In the genomic region with DNA sequence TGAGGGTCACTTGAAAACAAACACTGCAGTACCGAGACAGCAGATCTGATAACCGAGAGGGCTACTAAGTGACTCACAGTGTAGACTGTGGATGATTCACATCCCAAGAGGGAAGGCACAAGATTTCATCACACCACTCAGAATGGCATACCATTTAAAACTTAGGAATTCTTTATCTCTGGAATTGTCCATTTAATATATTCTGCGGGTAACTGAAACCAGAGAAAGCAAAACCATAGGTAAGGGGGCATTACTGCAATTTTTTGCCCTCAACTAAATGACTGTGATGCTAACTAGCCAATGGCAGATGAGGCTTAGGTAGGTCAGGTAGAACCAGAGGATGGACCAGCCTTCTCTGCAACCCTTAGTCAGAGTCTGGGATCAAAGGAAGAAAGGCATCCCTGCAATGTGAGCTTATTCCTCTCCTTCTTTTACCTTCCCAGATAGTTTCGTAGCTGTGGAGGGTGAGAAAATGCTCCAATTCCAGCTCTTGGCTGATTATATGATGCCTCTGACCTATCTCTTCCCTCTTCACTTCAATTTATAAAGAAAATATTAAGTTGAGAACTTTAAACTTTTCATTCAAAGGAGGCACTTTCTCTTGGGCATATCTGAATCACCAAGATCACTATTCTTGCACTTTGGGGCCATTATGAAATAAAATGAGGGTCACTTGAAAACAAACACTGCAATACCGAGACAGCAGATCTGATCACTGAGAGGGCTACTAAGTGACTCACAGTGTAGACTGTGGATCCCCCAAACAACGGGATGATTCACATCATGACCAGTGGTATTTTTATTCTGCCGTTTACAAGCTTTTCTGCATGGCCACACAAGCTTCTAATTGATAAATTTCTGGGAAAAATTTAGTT, we compare ENCODE assay signal across 12 cellular contexts. TPM values are rescaled to one million over a fixed set of nuclear protein-coding genes. Genes with fewer than 3 reads are reported as not detected.
A peak's percentile ranks its signal among the peaks of the same experiment; 100 is the strongest.
DNase-seq lines count a peak whose midpoint lies in the region; ATAC-seq, FAIRE-seq and TF ChIP-seq lines count a peak whose summit lies in the region.
"Had no signal": no experiment of that assay in that cellular context is flagged by ENCODE, and none has a peak within 500 bp of the region (broad histone marks: within the 10 kb centered on the region; RNA-seq: fewer than 3 reads in every experiment).

No MANE protein-coding gene starts in this region.

- TF ChIP-seq CTCF in AG04450 (IDR thresholded peaks at IDR 0.05; ENCODE audit: low read depth, low read length) (no peak), bronchial epithelial cell (IDR thresholded peaks at IDR 0.05; ENCODE audit: insufficient read depth, low read length, severe bottlenecking) (no peak), stomach (IDR thresholded peaks at IDR 0.05) (no peak)

- H3K36me3 ChIP-seq in bronchial epithelial cell (ENCODE audit: control insufficient read depth, insufficient read depth, low read length) (no peaks in the 10 kb centered on the region), stomach (no peaks in the 10 kb centered on the region)

- POLR2A ChIA-PET in AG04450 (lab: Yijun Ruan, JAX) = interaction anchor here (0.8 to 1.0 kb wide), 2 partner anchors 33 to 66 kb away, joined by 3 to 4 read pairs; a partner anchor contains a TSS

- intact Hi-C loops in stomach (cut with DNase I; ENCODE audit: low total_unique reads) = no loop called here

- H3K4me3 ChIP-seq in AG04450 (ENCODE audit: low read depth, low read length) (peak overlapping the region; percentile 15), bronchial epithelial cell (ENCODE audit: low read depth, low read length) (no peak overlapping the region), stomach (no peak overlapping the region)

- no peak for TF ChIP-seq POLR2A in stomach (IDR thresholded peaks at IDR 0.05)

- WGBS in stomach, 5 donors = 62 to 76% (median 71%) methylated on average over 7 of the region's 7 CpGs

- TF ChIP-seq EP300 in stomach (IDR thresholded peaks at IDR 0.05) = no peak

- DNase-seq in AG04450 (ENCODE audit: low read depth, low spot score) (peak; percentile 38), M059J (ENCODE audit: low read depth) (peak; percentile 90), bronchial epithelial cell (ENCODE audit: low read depth) (peak; percentile 91), kidney glomerular epithelial cell (lab: John Stamatoyannopoulos, UW) (peak; percentile 86), GF-D8 (lab: John Stamatoyannopoulos, UW) (no peak), stomach (no peak), putamen (ENCODE audit: low spot score) (no peak)
- DNase-seq: CD4-positive, alpha-beta memory T cell; effector CD4-positive, alpha-beta T cell; midbrain; SHP77 treated with DMSO at 0.1 percent for 48 hours had no signal

- H3K27ac ChIP-seq in AG04450 (ENCODE audit: low read depth, low read length) = peak overlapping the region; percentile 62
- no peak overlapping the region for H3K27ac ChIP-seq in stomach

- CTCF ChIA-PET in AG04450 (lab: Charles Lee) = interaction anchor here (0.5 to 1.9 kb wide), 7 partner anchors 10 to 1676 kb away, joined by 3 to 13 read pairs (median 4); no protein-coding TSS in a partner anchor

- no peaks in the 10 kb centered on the region for H3K27me3 ChIP-seq in AG04450 (ENCODE audit: control insufficient read depth, insufficient read depth, low read length)
- no peaks in the 10 kb centered on the region for H3K27me3 ChIP-seq in bronchial epithelial cell (ENCODE audit: control insufficient read depth, insufficient read depth, low read length)
- H3K27me3 ChIP-seq in stomach = no peaks in the 10 kb centered on the region

- no peak for ATAC-seq in GM18498 (IDR thresholded peaks at IDR 0.05; ENCODE audit: unreplicated experiment)

- FAIRE-seq in bronchial epithelial cell (lab: Jason Lieb, UNC) = peak; percentile 13

- peaks cover 0 to 9% (median 7%) of the 10 kb centered on the region in 4 donors for H3K4me1 ChIP-seq in stomach

- no peaks in the 10 kb centered on the region for H3K9me3 ChIP-seq in AG04450 (ENCODE audit: control insufficient read depth, insufficient read depth, low read length)
- H3K9me3 ChIP-seq in stomach = no peaks in the 10 kb centered on the region

RNA-seq across cellular contexts. Expression of a gene that starts 6.8 kb away (rescaled TPM):
- not detected in 2 replicates for polyA plus RNA-seq in AG04450 (2011; rRNA removed)
- polyA minus RNA-seq in AG04450 (2011; rRNA and poly(A)+ RNA removed) = not detected in 2 replicates
- total RNA-seq in M059J (2014; rRNA removed; shearing (Covaris generic)) = not detected in 2 replicates
- total RNA-seq in bronchial epithelial cell = not detected in 2 replicates
- 1 to 10 TPM in 1 of 5 donors, under 1 TPM in 1, not detected in 3; 0.72 to 2.0 TPM for total RNA-seq in stomach
- polyA plus RNA-seq in stomach = 1 to 10 TPM in 1 of 3 donors, under 1 TPM in 1, not detected in 1; 0.03 to 1.7 TPM
- total RNA-seq: CD4-positive, alpha-beta memory T cell had no signal
- polyA plus RNA-seq: CD4-positive, alpha-beta memory T cell had no signal

RNA-seq across cellular contexts. Expression of a gene that starts 22.6 kb away (rescaled TPM):
- polyA plus RNA-seq in AG04450 (2011; rRNA removed) (0.05 TPM in 1 of 2 replicates, not detected in the other), stomach (not detected)
- not detected in 2 replicates for polyA minus RNA-seq in AG04450 (2011; rRNA and poly(A)+ RNA removed)
- not detected in 2 replicates for total RNA-seq in M059J (2014; rRNA removed; shearing (Covaris generic))
- total RNA-seq in bronchial epithelial cell (not detected in 2 replicates), stomach (1 to 10 TPM in 1 of 5 donors, not detected in 4; 2.4 TPM)
- total RNA-seq: CD4-positive, alpha-beta memory T cell had no signal

RNA-seq across cellular contexts. Expression of a gene that starts 33.1 kb away (rescaled TPM):
- polyA plus RNA-seq in AG04450 (2011; rRNA removed) (0.57 and 1.0 TPM in 2 replicates), stomach (1 to 10 TPM; 1.1 to 2.4 (median 1.4) TPM)
- 0.35 and 0.46 TPM in 2 replicates for polyA minus RNA-seq in AG04450 (2011; rRNA and poly(A)+ RNA removed)
- 0.69 and 2.0 TPM in 2 replicates for total RNA-seq in M059J (2014; rRNA removed; shearing (Covaris generic))
- total RNA-seq in bronchial epithelial cell (1.4 and 2.1 TPM in 2 replicates), stomach (1 to 10 TPM in 3 of 5 donors, not detected in 2; 1.0 to 3.1 (median 1.5) TPM)

RNA-seq across cellular contexts. Expression of a gene that starts 33.3 kb away (rescaled TPM):
- polyA plus RNA-seq in AG04450 (2011; rRNA removed) = 13.2 and 16.5 TPM in 2 replicates
- 7.7 and 9.9 TPM in 2 replicates for polyA minus RNA-seq in AG04450 (2011; rRNA and poly(A)+ RNA removed)
- 22.1 and 27.4 TPM in 2 replicates for total RNA-seq in M059J (2014; rRNA removed; shearing (Covaris generic))
- total RNA-seq in bronchial epithelial cell = 3.7 and 9.2 TPM in 2 replicates
- 10 to 100 TPM in 4 of 5 donors, 1 to 10 TPM in 1; 1.4 to 65.9 (median 19.2) TPM for total RNA-seq in stomach
- 10 to 100 TPM; 12.7 to 16.0 (median 13.0) TPM for polyA plus RNA-seq in stomach

RNA-seq across cellular contexts. Expression of a gene that starts 49.1 kb away (rescaled TPM):
- 3.9 and 4.0 TPM in 2 replicates for polyA plus RNA-seq in AG04450 (2011; rRNA removed)
- 0.46 and 0.91 TPM in 2 replicates for polyA minus RNA-seq in AG04450 (2011; rRNA and poly(A)+ RNA removed)
- 12.6 and 15.5 TPM in 2 replicates for total RNA-seq in M059J (2014; rRNA removed; shearing (Covaris generic))
- total RNA-seq in bronchial epithelial cell = 0.79 TPM in 1 of 2 replicates, not detected in the other
- total RNA-seq in stomach = 100 to 1,000 TPM in 4 of 5 donors, 10 to 100 TPM in 1; 67.7 to 362 (median 187) TPM
- polyA plus RNA-seq in stomach = 10 to 100 TPM; 52.4 to 83.5 (median 66.7) TPM
- polyA plus RNA-seq: CD4-positive, alpha-beta memory T cell had no signal

Comparison
In these comparisons a context has a peak if more than half of its experiments do, and no peak if none do; other contexts are left out.
1. DNase-seq: peak in AG04450 (single experiment), M059J (single experiment), bronchial epithelial cell (single experiment) and kidney glomerular epithelial cell (single experiment); none in GF-D8 (single experiment), stomach (single experiment) and putamen (single experiment).